In genomic region chr2:10932345-10933151, GRCh38 we compare ENCODE assay signal across 23 cellular contexts. TPM values are rescaled to one million over a fixed set of nuclear protein-coding genes. Genes with fewer than 3 reads are reported as not detected.
DNase-seq lines count a peak whose midpoint lies in the region; TF ChIP-seq lines count a peak whose summit lies in the region.
"Had no signal": no experiment of that assay in that cellular context is flagged by ENCODE, and none has a peak within 500 bp of the region (broad histone marks: within the 10 kb centered on the region; RNA-seq: fewer than 3 reads in every experiment).

No MANE protein-coding gene starts in this region.

- no peak overlapping the region for H3K27ac ChIP-seq in PC-9
- H3K27ac ChIP-seq: 22Rv1, HL-60, ovary, Peyer's patch, transverse colon had no signal

- H3K27me3 ChIP-seq in PC-9 (ENCODE audit: insufficient read depth, low read depth), result no peaks in the 10 kb centered on the region
- H3K27me3 ChIP-seq in skeletal muscle satellite cell (ENCODE audit: control insufficient read depth, insufficient read depth, low read length), result peaks cover 26% of the 10 kb centered on the region
- H3K27me3 ChIP-seq: ovary, Peyer's patch, transverse colon had no signal

- no peak for TF ChIP-seq CTCF in PC-9 (conservative IDR thresholded peaks at IDR 0.05)
- TF ChIP-seq CTCF in fibroblast of villous mesenchyme (IDR thresholded peaks at IDR 0.05; ENCODE audit: insufficient read depth, low read depth, low read length), result no peak

- H3K4me3 ChIP-seq in PC-9 (no peak overlapping the region), fibroblast of villous mesenchyme (ENCODE audit: low read depth, low read length) (no peak overlapping the region), skeletal muscle satellite cell (ENCODE audit: low read length) (no peak overlapping the region)
- H3K4me3 ChIP-seq: ovary, Peyer's patch, transverse colon had no signal

- no TSS peak for BruUV-seq in PC-9 (replicated peaks; lab: Mats Ljungman, UMichigan)

- H3K4me1 ChIP-seq in PC-9 (replicated peaks; ENCODE audit: insufficient read depth) (peaks cover 40% of the 10 kb centered on the region), skeletal muscle satellite cell (ENCODE audit: control insufficient read depth, insufficient read depth, low read length) (peaks cover 60% of the 10 kb centered on the region)
- H3K4me1 ChIP-seq: Peyer's patch, transverse colon had no signal

- peak overlapping the region; percentile 38 for H3K9ac ChIP-seq in skeletal muscle satellite cell (ENCODE audit: low read depth, low read length)

- H3K79me2 ChIP-seq in PC-9 (ENCODE audit: low read depth), result no peaks in the 10 kb centered on the region

- H3K36me3 ChIP-seq in PC-9 (ENCODE audit: low read depth) (no peaks in the 10 kb centered on the region), skeletal muscle satellite cell (ENCODE audit: insufficient read depth, low read length) (no peaks in the 10 kb centered on the region)
- H3K36me3 ChIP-seq: ovary, Peyer's patch, transverse colon had no signal

- H3K9me2 ChIP-seq in PC-9 (ENCODE audit: insufficient read depth), result no peaks in the 10 kb centered on the region

- peaks cover 7% of the 10 kb centered on the region for H3F3A ChIP-seq in PC-9 (ENCODE audit: insufficient read depth, low read depth)

- DNase-seq in DMS53 (lab: John Stamatoyannopoulos, UW) (peak; percentile 10), DMS53 treated with DMSO at 0.1 percent for 48 hours (lab: John Stamatoyannopoulos, UW; ENCODE audit: unreplicated experiment) (no peak), PC-9 (no peak), fibroblast of villous mesenchyme (ENCODE audit: low read depth) (peak; percentile 8), NCI-H2227 (lab: John Stamatoyannopoulos, UW; ENCODE audit: unreplicated experiment) (no peak), NCI-H2227 treated with DMSO at 0.1 percent for 48 hours (lab: John Stamatoyannopoulos, UW) (no peak)
- no peak for DNase-seq in stimulated activated CD4-positive, alpha-beta T cell treated with anti-CD3 and anti-CD28 coated beads, Interleukin-4, amount 100 ng/mL, for 1 hour
- DNase-seq: activated CD4-positive, alpha-beta T cell treated with anti-CD3 and anti-CD28 coated beads, Interleukin-2, amount 50 U/mL, for 4 hours; activated T-cell treated with anti-CD3 and anti-CD28 coated beads, Interleukin-2, amount 50 U/mL, for 4 hours; CD4-positive, alpha-beta T cell; effector CD4-positive, alpha-beta T cell; KG1; left colon; NCI-H1105 treated with DMSO at 0.1 percent for 48 hours; NCI-H446 treated with DMSO at 0.1 percent for 48 hours; ovary; stimulated activated CD4-positive, alpha-beta T cell treated with anti-CD3 and anti-CD28 coated beads, Interleukin-12 subunit alpha, Interleukin-12 subunit beta, amount 100 ng/mL, for 4 hours; stimulated activated naive CD4-positive, alpha-beta T cell; transverse colon had no signal

- H2AFZ ChIP-seq in PC-9, result no peak overlapping the region

- POLR2A ChIA-PET in PC-9 (lab: Charles Lee; ENCODE audit: unreplicated experiment), result no interaction called here

- CTCF ChIA-PET in PC-9 (lab: Charles Lee), result no interaction called here

- H4K20me1 ChIP-seq in PC-9 (ENCODE audit: insufficient read depth), result no peaks in the 10 kb centered on the region

- H3K9me3 ChIP-seq in PC-9 (ENCODE audit: insufficient read depth, low read depth), result peaks cover under 1% of the 10 kb centered on the region; the same call in 1 of the 2 replicates
- H3K9me3 ChIP-seq in skeletal muscle satellite cell (replicated peaks; ENCODE audit: low read length), result no peaks in the 10 kb centered on the region
- H3K9me3 ChIP-seq: ovary, Peyer's patch, transverse colon had no signal

- intact Hi-C loops in PC-9 (cut with micrococcal nuclease; ENCODE audit: unreplicated experiment), result no loop called here

- H3K4me2 ChIP-seq in PC-9, result 0 out of 2 replicates have a peak overlapping the region, but pooled peaks have one; percentile 9
- peak overlapping the region; percentile 24 for H3K4me2 ChIP-seq in skeletal muscle satellite cell (ENCODE audit: low read length)

RNA-seq across cellular contexts. Expression of gene KCNF1, which starts 20.8 kb away (rescaled TPM):
- total RNA-seq in PC-9 (2021) (1.0 TPM in 2 replicates), fibroblast of villous mesenchyme (not detected in 2 replicates)
- 0.22 TPM in 1 of 2 replicates, not detected in the other for total RNA-seq in skeletal muscle satellite cell (2012; rRNA removed)
- total RNA-seq: activated T-cell treated with anti-CD3 and anti-CD28 coated beads, Interleukin-2, amount 50 U/mL, for 4 hours; CD4-positive, alpha-beta T cell had no signal

Comparison
In these comparisons a context has a peak if more than half of its experiments do, and no peak if none do; other contexts are left out.
1. DNase-seq: peak in DMS53 (single experiment) and fibroblast of villous mesenchyme (single experiment); none in DMS53 treated with DMSO at 0.1 percent for 48 hours (single experiment), PC-9 (0 of 2), NCI-H2227 (single experiment), NCI-H2227 treated with DMSO at 0.1 percent for 48 hours (single experiment) and stimulated activated CD4-positive, alpha-beta T cell treated with anti-CD3 and anti-CD28 coated beads, Interleukin-4, amount 100 ng/mL, for 1 hour (single experiment).